7 cellular contexts compared by ENCODE assay signal in genomic region chr2:141844232-141844631, GRCh38.
"Had no signal": no experiment of that assay in that cellular context is flagged by ENCODE, and none has a peak within 500 bp of the region (broad histone marks: within the 10 kb centered on the region; RNA-seq: fewer than 3 reads in every experiment).

No MANE protein-coding gene starts in this region.

- H3K4me1 Mint-ChIP-seq: IgD-negative memory B cell had no signal

- ATAC-seq: K562 had no signal

- H3K4me3 Mint-ChIP-seq: IgD-negative memory B cell had no signal

- H3K36me3 Mint-ChIP-seq: IgD-negative memory B cell had no signal

- H3K27ac Mint-ChIP-seq: IgD-negative memory B cell had no signal

- DNase-seq: IMR-90, KBM-7, KG1 had no signal

- H3K27ac ChIP-seq: HL-60 had no signal

- H3K27me3 Mint-ChIP-seq: IgD-negative memory B cell had no signal

- FAIRE-seq: HTR-8/SVneo, K562 had no signal

- H3K4me3 ChIP-seq: K562 had no signal
